ENCODE assay signal across 19 cellular contexts in genomic region chr12:14066021-14066420, GRCh38.
"Had no signal": no experiment of that assay in that cellular context is flagged by ENCODE, and none has a peak within 500 bp of the region (broad histone marks: within the 10 kb centered on the region; RNA-seq: fewer than 3 reads in every experiment).

No MANE protein-coding gene starts in this region.

- DNase-seq: activated CD4-positive, alpha-beta T cell treated with anti-CD3 and anti-CD28 coated beads for 4 hours; activated CD8-positive, alpha-beta memory T cell treated with anti-CD3 and anti-CD28 coated beads, Interleukin-2, amount 50 U/mL, for 4 hours; activated CD8-positive, alpha-beta T cell treated with anti-CD3 and anti-CD28 coated beads, Interleukin-2, amount 10 ng/mL, durations not matched to agents 7 days and 5 days; activated gamma-delta T cell; activated T-cell treated with anti-CD3 and anti-CD28 coated beads, Interleukin-2, amount 50 U/mL, for 48 hours; central memory CD4-positive, alpha-beta T cell; colonic mucosa; hypothalamus; left colon; mucosa of descending colon; naive thymus-derived CD4-positive, alpha-beta T cell; pancreas; sigmoid colon; stimulated activated CD4-positive, alpha-beta T cell treated with anti-CD3 and anti-CD28 coated beads, Interleukin-1b, Interleukin-23, amount 100 ng/mL, for 48 hours; stimulated activated naive CD8-positive, alpha-beta T cell treated with anti-CD3 and anti-CD28 coated beads, Interleukin-15, amount 100 ng/mL, for 72 hours had no signal

- H3K36me3 ChIP-seq: colonic mucosa, esophagus muscularis mucosa, pancreas, sigmoid colon had no signal

- H3K9me3 ChIP-seq: colonic mucosa, esophagus muscularis mucosa, mucosa of descending colon, pancreas had no signal

- ATAC-seq: activated CD8-positive, alpha-beta T cell treated with anti-CD3 and anti-CD28 coated beads, Interleukin-2, amount 10 ng/mL, durations not matched to agents 7 days and 5 days; activated naive CD4-positive, alpha-beta T cell treated with anti-CD3 and anti-CD28 coated beads, Interleukin-2, amount 50 U/mL, for 72 hours; left colon; mucosa of descending colon; naive thymus-derived CD4-positive, alpha-beta T cell; pancreas; stimulated activated naive CD8-positive, alpha-beta T cell treated with anti-CD3 and anti-CD28 coated beads, Interleukin-15, amount 100 ng/mL, for 72 hours; WTC11 had no signal

- H3K4me3 ChIP-seq: colonic mucosa, esophagus muscularis mucosa, lung, mucosa of descending colon, pancreas, sigmoid colon had no signal

- H3K4me1 ChIP-seq: colonic mucosa, esophagus muscularis mucosa, pancreas, sigmoid colon had no signal

- H3K27me3 ChIP-seq: colonic mucosa, esophagus muscularis mucosa, pancreas, sigmoid colon had no signal

- H3K27ac ChIP-seq: colonic mucosa, esophagus muscularis mucosa, pancreas, sigmoid colon had no signal
